In the genomic region with DNA sequence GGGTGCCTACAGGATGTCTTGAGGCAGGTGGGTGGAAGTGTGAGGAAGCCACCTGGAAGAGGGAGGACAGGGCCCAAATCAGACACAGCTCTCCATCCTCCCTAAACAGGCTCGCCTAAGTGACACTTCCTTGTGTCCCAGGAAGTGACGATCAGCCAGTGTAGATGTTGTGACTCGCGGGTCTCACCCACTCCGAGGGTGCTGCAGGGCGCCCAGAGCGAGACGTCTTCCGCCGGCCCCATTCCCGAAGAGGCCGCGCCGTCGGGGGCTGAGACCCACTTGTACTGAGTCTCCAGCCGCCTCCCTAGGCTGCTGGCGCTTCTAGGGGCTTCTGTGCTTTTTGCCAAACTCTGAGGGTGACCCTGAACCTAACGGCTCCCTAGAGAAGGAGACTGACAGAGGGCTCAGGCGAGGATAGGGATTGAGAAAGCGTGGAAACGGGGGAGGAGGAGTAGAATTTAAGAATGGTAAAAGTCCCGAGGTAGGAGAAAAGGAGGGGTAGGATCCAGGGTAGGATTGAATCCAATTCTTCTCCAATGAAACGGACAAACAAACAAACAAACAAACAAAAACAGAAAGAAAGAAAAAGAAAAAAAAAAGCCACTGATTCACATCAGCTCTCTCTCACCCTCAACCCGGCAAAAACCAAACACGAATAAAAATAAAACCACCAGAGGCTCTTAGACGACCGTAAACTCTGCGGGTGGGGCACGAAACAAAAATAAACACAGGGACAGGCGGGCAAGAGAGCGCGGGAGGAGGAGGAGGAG, we compare ENCODE assay signal across 8 cellular contexts. TPM values are rescaled to one million over a fixed set of nuclear protein-coding genes. Genes with fewer than 3 reads are reported as not detected.
DNase-seq lines count a peak whose midpoint lies in the region; ATAC-seq, FAIRE-seq and TF ChIP-seq lines count a peak whose summit lies in the region.

No MANE protein-coding gene starts in this region.

- H3K9me3 ChIP-seq in GM12878 (replicated peaks; ENCODE audit: control insufficient read depth, insufficient read depth, low read length): no peaks in the 10 kb centered on the region; the same call in 2 of the 3 replicates

- H4K20me1 ChIP-seq in GM12878 (ENCODE audit: control insufficient read depth, insufficient read depth): no peaks in the 10 kb centered on the region

- H3K4me3 ChIP-seq in GM12878 (peak overlapping the region; percentile 45), iPS-11a (ENCODE audit: low read depth, low read length) (peak overlapping the region; percentile 87), retinal pigment epithelial cell (ENCODE audit: low read length) (peak overlapping the region; percentile 63)

- in situ Hi-C loops in GM12878 (cut with MboI): no loop called here

- H3K27ac ChIP-seq in GM12878 (ENCODE audit: control insufficient read depth, insufficient read depth): no peak overlapping the region

- peak; percentile 21; the same call in 2 of the 3 replicates for ATAC-seq in GM12878

- RAD21 ChIA-PET in GM12878 (lab: Charles Lee; ENCODE audit: unreplicated experiment): no interaction called here

- no peak for TF ChIP-seq RAD21 in GM12878 (IDR thresholded peaks at IDR 0.05; ENCODE audit: insufficient read depth, low read depth, low read length)

- POLR2A ChIA-PET in GM12878 (lab: Charles Lee): no interaction called here

- SMC1A ChIA-PET in GM12878 (lab: Charles Lee; ENCODE audit: uncharacterized antibody, unreplicated experiment): interaction anchor here (0.7 kb wide), 1 partner anchor 309 kb away, joined by 3 read pairs; no protein-coding TSS in a partner anchor

- FAIRE-seq in GM12878 (lab: Jason Lieb, UNC): no peak

- CTCF ChIA-PET in GM12878 (lab: Yijun Ruan, JAX): no interaction called here

- H3K9ac ChIP-seq in GM12878 (ENCODE audit: control insufficient read depth, insufficient read depth, low read length): no peak overlapping the region

- peaks cover 21% of the 10 kb centered on the region for H3K4me1 Mint-ChIP-seq in activated naive CD4-positive, alpha-beta T cell treated with anti-CD3 and anti-CD28 coated beads, Interleukin-2, amount 50 U/mL, for 24 hours

- H2AFZ ChIP-seq in GM12878 (ENCODE audit: control insufficient read depth, low read depth, low read length): peak overlapping the region; percentile 23; the same call in 1 of the 2 replicates

- H3K79me2 ChIP-seq in GM12878 (ENCODE audit: control insufficient read depth, insufficient read depth, low read length): no peaks in the 10 kb centered on the region

- no TSS peak for BruUV-seq in GM12878 (replicated peaks; lab: Mats Ljungman, UMichigan)

- peaks cover 60% of the 10 kb centered on the region for H3K27me3 Mint-ChIP-seq in activated naive CD4-positive, alpha-beta T cell treated with anti-CD3 and anti-CD28 coated beads, Interleukin-2, amount 50 U/mL, for 24 hours

- WGBS in GM12878 (ENCODE audit: insufficient coverage, insufficient replicate concordance, low lambda C conversion rate, missing lambda C conversion rate): 2% methylated on average over 32 of the region's 32 CpGs

- TF ChIP-seq POLR2A in GM12878 (IDR thresholded peaks at IDR 0.05; ENCODE audit: low read depth, low read length): no peak

- DNase-seq in activated naive CD4-positive, alpha-beta T cell treated with anti-CD3 and anti-CD28 coated beads, Interleukin-2, amount 50 U/mL, for 16 hours: no peak
- DNase-seq in NCI-H1436 (lab: John Stamatoyannopoulos, UW) (peak; percentile 74), GM12878 (ENCODE audit: low read depth, low spot score) (no peak), retinal pigment epithelial cell (ENCODE audit: low read depth) (no peak), activated gamma-delta T cell treated with Interleukin-2 at 50 U/mL for 16 hours (no peak), NCI-H146 treated with DMSO at 0.1 percent for 48 hours (lab: John Stamatoyannopoulos, UW; ENCODE audit: unreplicated experiment) (no peak)

- intact Hi-C loops in GM12878 (cut with micrococcal nuclease; ENCODE audit: unreplicated experiment): no loop called here

- no peaks in the 10 kb centered on the region for H3K4me1 ChIP-seq in GM12878 (ENCODE audit: control insufficient read depth, insufficient read depth, low read length)

- peaks cover 4% of the 10 kb centered on the region for H3K36me3 Mint-ChIP-seq in activated naive CD4-positive, alpha-beta T cell treated with anti-CD3 and anti-CD28 coated beads, Interleukin-2, amount 50 U/mL, for 24 hours

- peak overlapping the region; percentile 83 for H3K4me3 Mint-ChIP-seq in activated naive CD4-positive, alpha-beta T cell treated with anti-CD3 and anti-CD28 coated beads, Interleukin-2, amount 50 U/mL, for 24 hours

- H3K27ac Mint-ChIP-seq in activated naive CD4-positive, alpha-beta T cell treated with anti-CD3 and anti-CD28 coated beads, Interleukin-2, amount 50 U/mL, for 24 hours: no peak overlapping the region

- H3K9me3 Mint-ChIP-seq in activated naive CD4-positive, alpha-beta T cell treated with anti-CD3 and anti-CD28 coated beads, Interleukin-2, amount 50 U/mL, for 24 hours: no peaks in the 10 kb centered on the region

- TF ChIP-seq CTCF in GM12878 (IDR thresholded peaks at IDR 0.05 in 2 of 3, conservative IDR thresholded peaks at IDR 0.05 in 1 of 3; ENCODE audit: control insufficient read depth in 2 of 3, extremely low read depth in 1 of 3, insufficient read depth in 1 of 3, low read depth in 3 of 3, low read length in 3 of 3): no peak
- no peak for TF ChIP-seq CTCF in retinal pigment epithelial cell (conservative IDR thresholded peaks at IDR 0.05; ENCODE audit: low read depth, low read length)

- H3K4me2 ChIP-seq in GM12878 (ENCODE audit: control insufficient read depth, insufficient read depth): peak overlapping the region; percentile 77

- no peak for TF ChIP-seq EP300 in GM12878 (IDR thresholded peaks at IDR 0.05; ENCODE audit: borderline replicate concordance in 1 of 2, control insufficient read depth in 1 of 2, low read depth in 2 of 2, low read length in 2 of 2)

- no peaks in the 10 kb centered on the region for H3K36me3 ChIP-seq in GM12878 (ENCODE audit: control insufficient read depth in 2 of 2, insufficient read depth in 2 of 2, low read length in 1 of 2)

- H3K27me3 ChIP-seq in GM12878 (replicated peaks in 1 of 2; ENCODE audit: control insufficient read depth in 2 of 2, insufficient read depth in 2 of 2, low read length in 1 of 2): peaks cover 8 to 25% of the 10 kb centered on the region in 2 experiments

TF ChIP-seq in GM12878, 131 proteins besides CTCF, POLR2A, EP300 and RAD21 (continues in another document):
- peak; percentile 6; the same call in 1 of the 2 replicates for TF ChIP-seq NFXL1 (IDR thresholded peaks at IDR 0.05; ENCODE audit: borderline replicate concordance)
- TF ChIP-seq, protein P1, sequence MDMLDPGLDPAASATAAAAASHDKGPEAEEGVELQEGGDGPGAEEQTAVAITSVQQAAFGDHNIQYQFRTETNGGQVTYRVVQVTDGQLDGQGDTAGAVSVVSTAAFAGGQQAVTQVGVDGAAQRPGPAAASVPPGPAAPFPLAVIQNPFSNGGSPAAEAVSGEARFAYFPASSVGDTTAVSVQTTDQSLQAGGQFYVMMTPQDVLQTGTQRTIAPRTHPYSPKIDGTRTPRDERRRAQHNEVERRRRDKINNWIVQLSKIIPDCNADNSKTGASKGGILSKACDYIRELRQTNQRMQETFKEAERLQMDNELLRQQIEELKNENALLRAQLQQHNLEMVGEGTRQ (IDR thresholded peaks at IDR 0.05; ENCODE audit: borderline replicate concordance, low read depth, low read length): no peak
- TF ChIP-seq, protein P2, sequence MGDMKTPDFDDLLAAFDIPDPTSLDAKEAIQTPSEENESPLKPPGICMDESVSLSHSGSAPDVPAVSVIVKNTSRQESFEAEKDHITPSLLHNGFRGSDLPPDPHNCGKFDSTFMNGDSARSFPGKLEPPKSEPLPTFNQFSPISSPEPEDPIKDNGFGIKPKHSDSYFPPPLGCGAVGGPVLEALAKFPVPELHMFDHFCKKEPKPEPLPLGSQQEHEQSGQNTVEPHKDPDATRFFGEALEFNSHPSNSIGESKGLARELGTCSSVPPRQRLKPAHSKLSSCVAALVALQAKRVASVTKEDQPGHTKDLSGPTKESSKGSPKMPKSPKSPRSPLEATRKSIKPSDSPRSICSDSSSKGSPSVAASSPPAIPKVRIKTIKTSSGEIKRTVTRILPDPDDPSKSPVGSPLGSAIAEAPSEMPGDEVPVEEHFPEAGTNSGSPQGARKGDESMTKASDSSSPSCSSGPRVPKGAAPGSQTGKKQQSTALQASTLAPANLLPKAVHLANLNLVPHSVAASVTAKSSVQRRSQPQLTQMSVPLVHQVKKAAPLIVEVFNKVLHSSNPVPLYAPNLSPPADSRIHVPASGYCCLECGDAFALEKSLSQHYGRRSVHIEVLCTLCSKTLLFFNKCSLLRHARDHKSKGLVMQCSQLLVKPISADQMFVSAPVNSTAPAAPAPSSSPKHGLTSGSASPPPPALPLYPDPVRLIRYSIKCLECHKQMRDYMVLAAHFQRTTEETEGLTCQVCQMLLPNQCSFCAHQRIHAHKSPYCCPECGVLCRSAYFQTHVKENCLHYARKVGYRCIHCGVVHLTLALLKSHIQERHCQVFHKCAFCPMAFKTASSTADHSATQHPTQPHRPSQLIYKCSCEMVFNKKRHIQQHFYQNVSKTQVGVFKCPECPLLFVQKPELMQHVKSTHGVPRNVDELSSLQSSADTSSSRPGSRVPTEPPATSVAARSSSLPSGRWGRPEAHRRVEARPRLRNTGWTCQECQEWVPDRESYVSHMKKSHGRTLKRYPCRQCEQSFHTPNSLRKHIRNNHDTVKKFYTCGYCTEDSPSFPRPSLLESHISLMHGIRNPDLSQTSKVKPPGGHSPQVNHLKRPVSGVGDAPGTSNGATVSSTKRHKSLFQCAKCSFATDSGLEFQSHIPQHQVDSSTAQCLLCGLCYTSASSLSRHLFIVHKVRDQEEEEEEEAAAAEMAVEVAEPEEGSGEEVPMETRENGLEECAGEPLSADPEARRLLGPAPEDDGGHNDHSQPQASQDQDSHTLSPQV (IDR thresholded peaks at IDR 0.05): no peak

RNA-seq across cellular contexts. Expression of a gene that starts 0.5 kb away (rescaled TPM):
- total RNA-seq in GM12878 (2013; cell fraction: nucleolus; rRNA removed): 0.08 and 0.20 TPM in 2 replicates
- not detected in 2 replicates for total RNA-seq in GM12878 (2014; rRNA removed)
- total RNA-seq in GM12878 (2014; rRNA removed; fragmentation: Illumina TruSeq; extraction: Trizol): 0.05 TPM in 1 of 2 replicates, not detected in the other
- 0.10 TPM in 1 of 2 replicates, not detected in the other for total RNA-seq in GM12878 (2021)
- polyA plus RNA-seq in GM12878 (2011; ENCODE audit: low read depth): not detected
- polyA plus RNA-seq in GM12878 (2011; rRNA removed): 0.16 and 0.67 TPM in 2 replicates
- 0.04 and 0.05 TPM in 2 replicates for polyA plus RNA-seq in GM12878 (2011; cell fraction: cytosol; rRNA removed)
- 0.13 and 0.18 TPM in 2 replicates for polyA plus RNA-seq in GM12878 (2011; cell fraction: nucleus; rRNA removed)
- polyA plus RNA-seq in GM12878 (2012): 0.07 and 0.20 TPM in 2 replicates
- polyA plus RNA-seq in GM12878 (2014; fragmentation: Illumina TruSeq; extraction: Trizol): not detected in 2 replicates
- under 1 TPM in 1 of 2 experiments, not detected in 1; 0.02 TPM for polyA plus RNA-seq in GM12878 (2014; fragmentation: Nextera tagmentation; extraction: Ambion mirVana)
- polyA plus RNA-seq in GM12878 (2014; rRNA removed): 0.04 TPM in 1 of 2 replicates, not detected in the other
- polyA plus RNA-seq in GM12878 (2016; fragmentation: Nextera tagmentation; extraction: Ambion mirVana): under 1 TPM in 1 of 2 experiments, not detected in 1; 0.14 TPM
- polyA minus RNA-seq in GM12878 (2011; rRNA and poly(A)+ RNA removed): 0.07 and 0.15 TPM in 2 replicates
- polyA minus RNA-seq in GM12878 (2011; cell fraction: cytosol; rRNA and poly(A)+ RNA removed): not detected in 2 replicates
- 0.24 TPM in 1 of 2 replicates, not detected in the other for polyA minus RNA-seq in GM12878 (2011; cell fraction: nucleus; rRNA and poly(A)+ RNA removed)
